1 cellular context compared by ENCODE assay signal in genomic region chr13:42680748-42681147, GRCh38.
TF ChIP-seq lines count a peak whose summit lies in the region.

No MANE protein-coding gene starts in this region.

TF ChIP-seq in GM23338, 12 proteins besides CTCF, POLR2A, EP300 and RAD21 (continued from another document):
- TF ChIP-seq ZNF462 (CRISPR knock-in tag; IDR thresholded peaks at IDR 0.05) (no peak), EZH2 (IDR thresholded peaks at IDR 0.05; ENCODE audit: low read depth, unreplicated experiment) (no peak), CREB1 (CRISPR knock-in tag; IDR thresholded peaks at IDR 0.05; ENCODE audit: low read depth) (no peak)
